ENCODE assay signal across 2 cellular contexts in genomic region chr17:39083270-39083669, GRCh38.
TF ChIP-seq lines count a peak whose summit lies in the region.

No MANE protein-coding gene starts in this region.

TF ChIP-seq in IMR-90, 13 proteins besides CTCF, POLR2A, EP300 and RAD21:
- TF ChIP-seq BHLHE40 (IDR thresholded peaks at IDR 0.05; ENCODE audit: low read depth, low read length) (no peak), MAFK (IDR thresholded peaks at IDR 0.05; ENCODE audit: low read depth, low read length) (no peak), CEBPB (IDR thresholded peaks at IDR 0.05; ENCODE audit: low read depth, low read length) (no peak), SMC3 (IDR thresholded peaks at IDR 0.05; ENCODE audit: low read depth, low read length) (no peak), MAZ (IDR thresholded peaks at IDR 0.05; ENCODE audit: borderline replicate concordance, low read depth, low read length) (no peak), RFX5 (IDR thresholded peaks at IDR 0.05; ENCODE audit: low read depth, low read length) (no peak), CHD1 (IDR thresholded peaks at IDR 0.05; ENCODE audit: low read depth, low read length) (no peak), RCOR1 (IDR thresholded peaks at IDR 0.05; ENCODE audit: insufficient replicate concordance, low read length) (no peak), FOS (IDR thresholded peaks at IDR 0.05; ENCODE audit: low read depth, low read length) (no peak), NFE2L2 (IDR thresholded peaks at IDR 0.05; ENCODE audit: low read depth, low read length) (no peak), MXI1 (IDR thresholded peaks at IDR 0.05; ENCODE audit: borderline replicate concordance, low read depth, low read length) (no peak)
- TF ChIP-seq, protein P1, sequence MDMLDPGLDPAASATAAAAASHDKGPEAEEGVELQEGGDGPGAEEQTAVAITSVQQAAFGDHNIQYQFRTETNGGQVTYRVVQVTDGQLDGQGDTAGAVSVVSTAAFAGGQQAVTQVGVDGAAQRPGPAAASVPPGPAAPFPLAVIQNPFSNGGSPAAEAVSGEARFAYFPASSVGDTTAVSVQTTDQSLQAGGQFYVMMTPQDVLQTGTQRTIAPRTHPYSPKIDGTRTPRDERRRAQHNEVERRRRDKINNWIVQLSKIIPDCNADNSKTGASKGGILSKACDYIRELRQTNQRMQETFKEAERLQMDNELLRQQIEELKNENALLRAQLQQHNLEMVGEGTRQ (IDR thresholded peaks at IDR 0.05; ENCODE audit: low read depth, low read length): no peak
- TF ChIP-seq, protein P2, sequence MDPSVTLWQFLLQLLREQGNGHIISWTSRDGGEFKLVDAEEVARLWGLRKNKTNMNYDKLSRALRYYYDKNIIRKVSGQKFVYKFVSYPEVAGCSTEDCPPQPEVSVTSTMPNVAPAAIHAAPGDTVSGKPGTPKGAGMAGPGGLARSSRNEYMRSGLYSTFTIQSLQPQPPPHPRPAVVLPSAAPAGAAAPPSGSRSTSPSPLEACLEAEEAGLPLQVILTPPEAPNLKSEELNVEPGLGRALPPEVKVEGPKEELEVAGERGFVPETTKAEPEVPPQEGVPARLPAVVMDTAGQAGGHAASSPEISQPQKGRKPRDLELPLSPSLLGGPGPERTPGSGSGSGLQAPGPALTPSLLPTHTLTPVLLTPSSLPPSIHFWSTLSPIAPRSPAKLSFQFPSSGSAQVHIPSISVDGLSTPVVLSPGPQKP (IDR thresholded peaks at IDR 0.05; ENCODE audit: borderline replicate concordance, low read depth, low read length): no peak
TF ChIP-seq in IMR-90: peak in this region for 0.

TF ChIP-seq in H1, 55 proteins besides CTCF, POLR2A, EP300 and RAD21:
- no peak for TF ChIP-seq RBBP5 (IDR thresholded peaks at IDR 0.05; ENCODE audit: borderline replicate concordance, low read depth, low read length)
